In the genomic region with DNA sequence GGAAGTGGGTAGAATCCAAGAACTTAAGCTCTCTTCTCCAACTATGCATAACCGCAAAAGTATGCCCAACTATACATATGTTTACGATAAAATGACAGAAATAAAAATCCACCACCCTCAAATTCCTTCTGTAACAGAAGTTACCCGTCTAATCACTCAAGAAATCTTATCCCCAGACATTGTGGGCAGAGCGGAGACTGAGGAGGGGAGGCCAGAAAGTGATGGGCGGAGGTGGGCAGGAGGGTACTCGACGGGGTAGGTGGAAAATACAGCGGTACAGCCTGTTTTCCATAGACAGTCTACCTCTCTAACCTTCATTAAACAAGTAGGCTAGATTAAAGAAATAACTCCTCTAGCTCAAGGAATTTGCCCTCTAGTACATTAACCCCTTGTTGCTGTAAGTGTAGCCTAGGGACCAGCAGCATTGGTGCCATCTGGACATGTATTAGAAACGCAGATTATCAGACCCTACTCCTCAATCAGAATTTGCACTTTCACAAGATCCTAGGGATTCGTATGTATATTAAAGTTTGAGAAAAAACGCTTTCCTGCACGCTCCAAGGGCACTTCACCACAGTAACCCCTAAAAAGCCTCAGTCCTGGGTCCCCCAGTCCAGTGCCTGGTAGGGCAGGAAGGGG, we compare ENCODE assay signal across 8 cellular contexts. TPM values are rescaled to one million over a fixed set of nuclear protein-coding genes. Genes with fewer than 3 reads are reported as not detected.
A peak's percentile ranks its signal among the peaks of the same experiment; 100 is the strongest.
DNase-seq lines count a peak whose midpoint lies in the region; ATAC-seq and TF ChIP-seq lines count a peak whose summit lies in the region.

No MANE protein-coding gene starts in this region.

- H3K36me3 Mint-ChIP-seq in activated CD4-positive, alpha-beta memory T cell treated with anti-CD3 and anti-CD28 coated beads for 36 hours = no peaks in the 10 kb centered on the region
- H3K36me3 Mint-ChIP-seq in immature natural killer cell = no peaks in the 10 kb centered on the region

- H3K27ac ChIP-seq in transverse colon = peak overlapping the region; percentile 96 to 99 (median 98)

- H3K27me3 Mint-ChIP-seq in activated CD4-positive, alpha-beta memory T cell treated with anti-CD3 and anti-CD28 coated beads for 36 hours = no peaks in the 10 kb centered on the region
- H3K27me3 Mint-ChIP-seq in immature natural killer cell (ENCODE audit: low read depth in 3 of 3) = peaks cover 4 to 7% (median 5%) of the 10 kb centered on the region in 3 donors

- ATAC-seq in GM18870 (IDR thresholded peaks at IDR 0.05; ENCODE audit: unreplicated experiment) (peak; percentile 14), HG03066 (IDR thresholded peaks at IDR 0.05; ENCODE audit: low read depth, unreplicated experiment) (peak; percentile 5)

- in situ Hi-C loops in transverse colon (cut with MboI; ENCODE audit: low pct_ligation_motif_present in 1 of 4, low pct_unique_long_range_greater_than_20kb in 1 of 4, low sequenced_read_pairs in 3 of 4) = no loop called here

- 38 to 64% methylated on average over 3 to 12 of the region's 12 CpGs for WGBS in transverse colon (ENCODE audit: low coverage in 1 of 2), 2 donors

- H3K36me3 ChIP-seq in transverse colon = no peaks in the 10 kb centered on the region

- no peaks in the 10 kb centered on the region for H3K9me3 ChIP-seq in transverse colon

- POLR2A ChIA-PET in activated CD4-positive, alpha-beta memory T cell treated with anti-CD3 and anti-CD28 coated beads for 36 hours (lab: Charles Lee) = interaction anchor here (3.1 kb wide), 1 partner anchor 66 kb away, joined by 17 read pairs; the partner anchor contains the start of gene ACTR6

- DNase-seq in 8988T (peak; percentile 22), immature natural killer cell (no peak), transverse colon (no peak), putamen (ENCODE audit: low spot score) (no peak), NCI-H1105 treated with DMSO at 0.1 percent for 48 hours (lab: John Stamatoyannopoulos, UW) (no peak)
- DNase-seq in activated CD4-positive, alpha-beta memory T cell treated with anti-CD3 and anti-CD28 coated beads for 36 hours = no peak

- no peak for TF ChIP-seq EP300 in transverse colon (IDR thresholded peaks at IDR 0.05; ENCODE audit: low read depth)

- H3K4me3 ChIP-seq in transverse colon = peak overlapping the region; percentile 44 to 96 (median 88)

- H3K4me1 Mint-ChIP-seq in activated CD4-positive, alpha-beta memory T cell treated with anti-CD3 and anti-CD28 coated beads for 36 hours (ENCODE audit: low read depth) = peaks cover 18% of the 10 kb centered on the region
- peaks cover 28 to 48% of the 10 kb centered on the region in 2 donors for H3K4me1 Mint-ChIP-seq in immature natural killer cell

- TF ChIP-seq CTCF in transverse colon (IDR thresholded peaks at IDR 0.05) = no peak

- peak overlapping the region; percentile 94 for H3K4me3 Mint-ChIP-seq in activated CD4-positive, alpha-beta memory T cell treated with anti-CD3 and anti-CD28 coated beads for 36 hours
- H3K4me3 Mint-ChIP-seq in immature natural killer cell = peak overlapping the region; percentile 97 to 100 (median 99)

- no peaks in the 10 kb centered on the region for H3K27me3 ChIP-seq in transverse colon

- CTCF ChIA-PET in activated CD4-positive, alpha-beta memory T cell treated with anti-CD3 and anti-CD28 coated beads for 36 hours (lab: Charles Lee) = interaction anchor here (0.8 to 1.5 kb wide), 5 partner anchors 66 to 476 kb away, joined by 3 to 4 read pairs (median 4); partner anchors contain the start of gene ACTR6

- intact Hi-C loops in activated CD4-positive, alpha-beta memory T cell treated with anti-CD3 and anti-CD28 coated beads for 36 hours (cut with micrococcal nuclease) = loop anchor here (2.0 to 10.0 kb wide), 5 partner anchors 1019 to 1764 kb away; partner anchors contain the start of genes APAF1, IKBIP and UTP20
- intact Hi-C loops in transverse colon (cut with DNase I; ENCODE audit: low total_unique reads) = no loop called here

- peak overlapping the region; percentile 96 for H3K27ac Mint-ChIP-seq in activated CD4-positive, alpha-beta memory T cell treated with anti-CD3 and anti-CD28 coated beads for 36 hours
- peak overlapping the region; percentile 93 to 100 (median 98) for H3K27ac Mint-ChIP-seq in immature natural killer cell

- TF ChIP-seq POLR2A in transverse colon (IDR thresholded peaks at IDR 0.05) = no peak

- H3K9me3 Mint-ChIP-seq in activated CD4-positive, alpha-beta memory T cell treated with anti-CD3 and anti-CD28 coated beads for 36 hours = no peaks in the 10 kb centered on the region
- no peaks in the 10 kb centered on the region for H3K9me3 Mint-ChIP-seq in immature natural killer cell

- peaks cover 15 to 36% (median 22%) of the 10 kb centered on the region in 4 donors for H3K4me1 ChIP-seq in transverse colon

RNA-seq across cellular contexts. Expression of gene DEPDC4, which starts 0.6 kb away (rescaled TPM):
- 1 to 10 TPM; 2.4 to 3.5 TPM for total RNA-seq in activated CD4-positive, alpha-beta memory T cell treated with anti-CD3 and anti-CD28 coated beads for 36 hours
- under 1 TPM in 1 of 3 donors, not detected in 2; 0.29 TPM for polyA plus RNA-seq in immature natural killer cell
- total RNA-seq in transverse colon = under 1 TPM in 3 of 4 donors, not detected in 1; 0.55 to 1.00 (median 0.95) TPM

RNA-seq across cellular contexts. Expression of gene SCYL2, which starts 0.7 kb away (rescaled TPM):
- total RNA-seq in activated CD4-positive, alpha-beta memory T cell treated with anti-CD3 and anti-CD28 coated beads for 36 hours = 10 to 100 TPM; 24.5 to 26.7 TPM
- 10 to 100 TPM; 25.3 to 34.3 (median 29.9) TPM for polyA plus RNA-seq in immature natural killer cell
- 10 to 100 TPM; 68.0 to 84.4 (median 72.6) TPM for total RNA-seq in transverse colon
